1 cellular context compared by ENCODE assay signal in genomic region chr10:67767245-67767644, GRCh38.
TF ChIP-seq lines count a peak whose summit lies in the region.

No MANE protein-coding gene starts in this region.

TF ChIP-seq in HCT116, 20 proteins besides CTCF, POLR2A, EP300 and RAD21 (continued from another document):
- TF ChIP-seq REST (IDR thresholded peaks at IDR 0.05; ENCODE audit: low read depth) (no peak), EZH2phosphoT487 (IDR thresholded peaks at IDR 0.05; ENCODE audit: borderline replicate concordance) (no peak), ZBTB33 (IDR thresholded peaks at IDR 0.05; ENCODE audit: extremely low read depth, insufficient replicate concordance, low read length) (no peak)
